ENCODE assay signal across 11 cellular contexts in genomic region chr10:89518876-89519842, GRCh38. TPM values are rescaled to one million over a fixed set of nuclear protein-coding genes. Genes with fewer than 3 reads are reported as not detected.
DNase-seq lines count a peak whose midpoint lies in the region; ATAC-seq and TF ChIP-seq lines count a peak whose summit lies in the region.
"Had no signal": no experiment of that assay in that cellular context is flagged by ENCODE, and none has a peak within 500 bp of the region (broad histone marks: within the 10 kb centered on the region; RNA-seq: fewer than 3 reads in every experiment).

No MANE protein-coding gene starts in this region.

- intact Hi-C loops in heart left ventricle (cut with DNase I) = loop anchor here in 5 of 10 donors (5.0 kb wide), 2 partner anchors 37 to 42 kb away; no protein-coding TSS in a partner anchor

- H3K4me3 ChIP-seq in heart left ventricle (no peak overlapping the region), smooth muscle cell (no peak overlapping the region)
- H3K4me3 ChIP-seq: Peyer's patch had no signal

- no peaks in the 10 kb centered on the region for H3K4me1 Mint-ChIP-seq in activated naive CD8-positive, alpha-beta T cell treated with anti-CD3 and anti-CD28 coated beads, Interleukin-2, amount 50 U/mL, for 24 hours

- H3K27ac ChIP-seq in heart left ventricle (peak overlapping the region; percentile 43 to 92 (median 82)), smooth muscle cell (ENCODE audit: low read depth) (peak overlapping the region; percentile 25)

- H3F3A ChIP-seq in smooth muscle cell (ENCODE audit: low read depth) = peaks cover 25% of the 10 kb centered on the region

- H3K9ac ChIP-seq in smooth muscle cell (ENCODE audit: low read depth) = no peak overlapping the region

- no peaks in the 10 kb centered on the region for H3K9me3 Mint-ChIP-seq in activated naive CD8-positive, alpha-beta T cell treated with anti-CD3 and anti-CD28 coated beads, Interleukin-2, amount 50 U/mL, for 24 hours

- no peaks in the 10 kb centered on the region for H3K36me3 Mint-ChIP-seq in activated naive CD8-positive, alpha-beta T cell treated with anti-CD3 and anti-CD28 coated beads, Interleukin-2, amount 50 U/mL, for 24 hours (ENCODE audit: low read depth)

- no peaks in the 10 kb centered on the region for H3K27me3 Mint-ChIP-seq in activated naive CD8-positive, alpha-beta T cell treated with anti-CD3 and anti-CD28 coated beads, Interleukin-2, amount 50 U/mL, for 24 hours

- no peak overlapping the region for H3K4me2 ChIP-seq in smooth muscle cell

- no peak for TF ChIP-seq POLR2A in heart left ventricle (IDR thresholded peaks at IDR 0.05)

- no peak for TF ChIP-seq CTCF in heart left ventricle (IDR thresholded peaks at IDR 0.05)
- TF ChIP-seq CTCF in smooth muscle cell (IDR thresholded peaks at IDR 0.05; ENCODE audit: borderline replicate concordance, insufficient read depth, poor library complexity, severe bottlenecking) = no peak

- DNase-seq in GM03348 (ENCODE audit: low spot score) (peak; percentile 63), amniotic stem cell (lab: John Stamatoyannopoulos, UW) (peak; percentile 85), heart left ventricle (peak in 4 of 5 donors; percentile 37 to 59 (median 54)), smooth muscle cell (lab: John Stamatoyannopoulos, UW; ENCODE audit: unreplicated experiment) (no peak), RKO (ENCODE audit: low spot score) (no peak)
- no peak for DNase-seq in activated naive CD8-positive, alpha-beta T cell treated with anti-CD3 and anti-CD28 coated beads, Interleukin-2, amount 50 U/mL, for 24 hours
- DNase-seq: Caco-2; effector memory CD4-positive, alpha-beta T cell; Peyer's patch had no signal

- H3K27me3 ChIP-seq in heart left ventricle = no peaks in the 10 kb centered on the region
- no peaks in the 10 kb centered on the region for H3K27me3 ChIP-seq in smooth muscle cell (ENCODE audit: low read depth)
- H3K27me3 ChIP-seq: Peyer's patch had no signal

- H2AFZ ChIP-seq in smooth muscle cell (ENCODE audit: low read depth) = no peak overlapping the region

- H3K4me1 ChIP-seq in heart left ventricle (peaks cover 6 to 80% (median 26%) of the 10 kb centered on the region in 12 donors), smooth muscle cell (ENCODE audit: low read depth) (peaks cover 8% of the 10 kb centered on the region)
- H3K4me1 ChIP-seq: Peyer's patch had no signal

- H3K79me2 ChIP-seq in smooth muscle cell (ENCODE audit: low read depth) = no peaks in the 10 kb centered on the region

- no peaks in the 10 kb centered on the region for H4K20me1 ChIP-seq in smooth muscle cell (ENCODE audit: low read depth)

- ATAC-seq in heart left ventricle = peak; percentile 29 to 61 (median 48)
- ATAC-seq in activated naive CD8-positive, alpha-beta T cell treated with anti-CD3 and anti-CD28 coated beads, Interleukin-2, amount 50 U/mL, for 24 hours = no peak
- no peak for ATAC-seq in GM21737 (IDR thresholded peaks at IDR 0.05; ENCODE audit: unreplicated experiment)
- ATAC-seq in GM18517 (IDR thresholded peaks at IDR 0.05; ENCODE audit: unreplicated experiment) = no peak

- H3K4me3 Mint-ChIP-seq in activated naive CD8-positive, alpha-beta T cell treated with anti-CD3 and anti-CD28 coated beads, Interleukin-2, amount 50 U/mL, for 24 hours = no peak overlapping the region

- WGBS in heart left ventricle, 4 donors = 62 to 75% (median 69%) methylated on average over 12 of the region's 12 CpGs
- WGBS in smooth muscle cell (ENCODE audit: low lambda C conversion rate) = 56% methylated on average over 12 of the region's 12 CpGs

- H3K36me3 ChIP-seq in heart left ventricle = no peaks in the 10 kb centered on the region
- no peaks in the 10 kb centered on the region for H3K36me3 ChIP-seq in smooth muscle cell (ENCODE audit: low read depth)
- H3K36me3 ChIP-seq: Peyer's patch had no signal

- H3K27ac Mint-ChIP-seq in activated naive CD8-positive, alpha-beta T cell treated with anti-CD3 and anti-CD28 coated beads, Interleukin-2, amount 50 U/mL, for 24 hours = no peak overlapping the region

- no peaks in the 10 kb centered on the region for H3K9me3 ChIP-seq in heart left ventricle
- H3K9me3 ChIP-seq in smooth muscle cell (replicated peaks; ENCODE audit: low read depth) = no peaks in the 10 kb centered on the region
- H3K9me3 ChIP-seq: Caco-2, Peyer's patch had no signal

RNA-seq across cellular contexts. Expression of gene SLC16A12, which starts 16.2 kb away (rescaled TPM):
- total RNA-seq in heart left ventricle = 1 to 10 TPM; 2.0 to 6.6 (median 2.9) TPM
- polyA plus RNA-seq in heart left ventricle = 1 to 10 TPM; 1.7 to 4.3 TPM
- total RNA-seq in smooth muscle cell = not detected in 2 replicates
- polyA plus RNA-seq in smooth muscle cell = not detected in 2 replicates
- total RNA-seq: Caco-2 had no signal

Comparison
In these comparisons a context has a peak if more than half of its experiments do, and no peak if none do; other contexts are left out.
1. DNase-seq: peak in GM03348 (single experiment), amniotic stem cell (single experiment) and heart left ventricle (4 of 5); none in smooth muscle cell (single experiment), activated naive CD8-positive, alpha-beta T cell treated with anti-CD3 and anti-CD28 coated beads, Interleukin-2, amount 50 U/mL, for 24 hours (single experiment) and RKO (single experiment).
2. ATAC-seq: peak in heart left ventricle (4 of 4); none in activated naive CD8-positive, alpha-beta T cell treated with anti-CD3 and anti-CD28 coated beads, Interleukin-2, amount 50 U/mL, for 24 hours (single experiment), GM21737 (single experiment) and GM18517 (single experiment).